12 cellular contexts compared by ENCODE assay signal in the genomic region with DNA sequence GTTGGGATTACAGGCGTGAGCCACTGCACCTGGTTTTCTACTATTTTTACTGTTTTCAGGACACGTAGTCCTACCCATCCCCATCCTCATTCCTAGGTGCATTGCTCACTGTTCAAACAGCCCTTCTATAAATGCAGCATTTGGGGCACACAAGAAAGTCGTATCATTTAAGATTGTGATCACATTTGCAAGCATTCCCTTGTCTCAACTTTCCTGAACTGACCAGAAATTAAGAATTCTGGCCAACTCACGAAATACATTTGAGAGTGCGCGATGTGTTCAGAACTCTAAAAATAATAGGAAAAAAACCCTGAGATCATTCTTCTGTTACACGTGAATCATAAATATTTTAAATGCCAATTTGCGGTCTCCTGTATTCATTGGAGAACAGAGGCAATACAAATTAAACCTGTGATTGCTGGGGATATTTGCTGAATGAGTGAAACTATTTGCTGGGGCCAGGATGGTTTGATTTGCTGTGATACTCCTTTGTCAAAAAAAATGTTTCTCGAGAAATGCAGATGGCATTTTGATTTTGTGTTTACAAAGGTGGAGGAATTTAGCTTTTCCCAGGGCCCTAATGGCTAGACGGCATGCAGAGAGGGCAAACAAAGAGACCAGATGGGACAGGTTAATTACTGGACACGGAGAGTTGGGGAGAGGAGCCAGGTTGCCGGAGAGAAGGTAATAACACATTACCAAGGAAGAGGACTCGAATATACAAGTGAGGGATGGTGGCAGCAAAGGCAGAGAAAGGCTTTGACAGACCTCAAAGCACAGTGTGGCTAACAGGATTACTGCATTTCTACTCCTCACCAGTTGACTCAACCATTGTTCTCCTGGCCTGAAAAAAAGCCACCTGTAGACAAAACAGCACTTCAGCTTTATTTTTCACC. TPM values are rescaled to one million over a fixed set of nuclear protein-coding genes. Genes with fewer than 3 reads are reported as not detected.
DNase-seq lines count a peak whose midpoint lies in the region; ATAC-seq and TF ChIP-seq lines count a peak whose summit lies in the region.
"Had no signal": no experiment of that assay in that cellular context is flagged by ENCODE, and none has a peak within 500 bp of the region (broad histone marks: within the 10 kb centered on the region; RNA-seq: fewer than 3 reads in every experiment).

No MANE protein-coding gene starts in this region.

- no peak overlapping the region for H3K23ac ChIP-seq in mesendoderm (ENCODE audit: low read length)

- H3K9me3 ChIP-seq in heart right ventricle, result no peaks in the 10 kb centered on the region
- H3K9me3 ChIP-seq: HAP-1, transverse colon had no signal

- no peaks in the 10 kb centered on the region for H3K79me1 ChIP-seq in mesendoderm (ENCODE audit: low read length)

- no peaks in the 10 kb centered on the region for H3K79me2 ChIP-seq in mesendoderm (ENCODE audit: control insufficient read depth, insufficient read depth, low read length)

- H3K27me3 ChIP-seq in mesendoderm (ENCODE audit: insufficient read depth, low read length, poor library complexity) (no peaks in the 10 kb centered on the region), heart right ventricle (no peaks in the 10 kb centered on the region)
- H3K27me3 ChIP-seq: transverse colon had no signal

- H2AK5ac ChIP-seq in mesendoderm (ENCODE audit: low read length), result no peak overlapping the region

- intact Hi-C loops in heart right ventricle (cut with DNase I), result no loop called here

- H3K56ac ChIP-seq in mesendoderm (ENCODE audit: low read length), result no peak overlapping the region

- H3K36me3 ChIP-seq in mesendoderm (ENCODE audit: control insufficient read depth, insufficient read depth, low read length), result no peaks in the 10 kb centered on the region
- peaks cover 0 to 63% (median 0%) of the 10 kb centered on the region in 9 donors for H3K36me3 ChIP-seq in heart right ventricle
- H3K36me3 ChIP-seq: transverse colon had no signal

- H3K27ac ChIP-seq in mesendoderm (ENCODE audit: low read depth, low read length), result peak overlapping the region; percentile 38
- H3K27ac ChIP-seq in heart right ventricle, result no peak overlapping the region
- H3K27ac ChIP-seq: C4-2B, transverse colon had no signal

- H3K4ac ChIP-seq in mesendoderm (ENCODE audit: low read depth, low read length), result no peak overlapping the region

- no peak overlapping the region for H2BK15ac ChIP-seq in mesendoderm (replicated peaks; ENCODE audit: low read depth)

- H4K8ac ChIP-seq in mesendoderm (ENCODE audit: low read depth, low read length), result no peak overlapping the region

- no peak overlapping the region for H2BK120ac ChIP-seq in mesendoderm (ENCODE audit: low read depth, low read length)

- TF ChIP-seq CTCF in heart right ventricle (IDR thresholded peaks at IDR 0.05), result no peak

- DNase-seq in ELR (ENCODE audit: low read depth), result peak; percentile 21
- peak; percentile 16 for DNase-seq in NCI-H1694 (lab: John Stamatoyannopoulos, UW)
- DNase-seq in astrocyte of the hippocampus (ENCODE audit: low read depth, low spot score), result peak; percentile 74
- DNase-seq in mesendoderm, result peak; percentile 52
- no peak for DNase-seq in anterior cingulate cortex (lab: John Stamatoyannopoulos, UW)
- no peak for DNase-seq in heart right ventricle
- no peak for DNase-seq in activated CD4-positive, alpha-beta T cell treated with anti-CD3 and anti-CD28 coated beads for 4 hours
- DNase-seq: posterior cingulate gyrus, transverse colon had no signal

- H3K4me3 ChIP-seq in mesendoderm (ENCODE audit: low read length), result no peak overlapping the region
- no peak overlapping the region for H3K4me3 ChIP-seq in heart right ventricle
- H3K4me3 ChIP-seq: HAP-1, transverse colon had no signal

- no peak overlapping the region for H4K5ac ChIP-seq in mesendoderm (ENCODE audit: low read length)

- no peak overlapping the region for H3K9ac ChIP-seq in mesendoderm (ENCODE audit: low read length)

- WGBS in mesendoderm (ENCODE audit: extremely low coverage, insufficient coverage, low lambda C conversion rate), result no CpG with 5 or more reads among the region's 13 CpGs
- 90% methylated on average over 13 of the region's 13 CpGs for WGBS in heart right ventricle, 2 donors

- no peak overlapping the region for H2BK5ac ChIP-seq in mesendoderm (ENCODE audit: low read length)

- peaks cover 2% of the 10 kb centered on the region for H3K4me1 ChIP-seq in mesendoderm (ENCODE audit: control insufficient read depth, low read depth, low read length)
- no peaks in the 10 kb centered on the region for H3K4me1 ChIP-seq in heart right ventricle

- H3K4me2 ChIP-seq in mesendoderm (ENCODE audit: low read length), result no peak overlapping the region

- ATAC-seq in heart right ventricle, result no peak
- ATAC-seq in HG02571 (IDR thresholded peaks at IDR 0.05; ENCODE audit: unreplicated experiment), result no peak

- H3K18ac ChIP-seq in mesendoderm (ENCODE audit: low read length), result no peak overlapping the region

RNA-seq across cellular contexts. Expression of gene STPG1, which starts 38.4 kb away (rescaled TPM):
- 7.7 TPM for polyA plus RNA-seq in mesendoderm (2013, experiment 1 of 2)
- polyA plus RNA-seq in mesendoderm (2013, experiment 2 of 2), result 8.9 TPM
- 1 to 10 TPM; 2.7 to 6.6 (median 4.5) TPM for total RNA-seq in heart right ventricle
- 1 to 10 TPM; 3.3 to 5.7 TPM for polyA plus RNA-seq in heart right ventricle

RNA-seq across cellular contexts. Expression of gene NIPAL3, which starts 40.5 kb away (rescaled TPM):
- 3.5 TPM for polyA plus RNA-seq in mesendoderm (2013, experiment 1 of 2)
- polyA plus RNA-seq in mesendoderm (2013, experiment 2 of 2), result 3.6 TPM
- 10 to 100 TPM; 21.5 to 44.9 (median 27.2) TPM for total RNA-seq in heart right ventricle
- polyA plus RNA-seq in heart right ventricle, result 1 to 10 TPM; 5.3 to 9.8 TPM

RNA-seq across cellular contexts. Expression of gene GRHL3, which starts 56.0 kb away (rescaled TPM):
- polyA plus RNA-seq in mesendoderm (2013, experiment 1 of 2), result 0.86 TPM
- polyA plus RNA-seq in mesendoderm (2013, experiment 2 of 2), result 0.97 TPM
- not detected for total RNA-seq in heart right ventricle
- polyA plus RNA-seq in heart right ventricle, result under 1 TPM in 1 of 2 donors, not detected in 1; 0.03 TPM
- total RNA-seq: transverse colon had no signal

Comparison
In these comparisons a context has a peak if more than half of its experiments do, and no peak if none do; other contexts are left out.
1. DNase-seq: peak in ELR (single experiment), NCI-H1694 (single experiment), astrocyte of the hippocampus (single experiment) and mesendoderm (single experiment); none in anterior cingulate cortex (0 of 58), heart right ventricle (0 of 2) and activated CD4-positive, alpha-beta T cell treated with anti-CD3 and anti-CD28 coated beads for 4 hours (0 of 2).